ENCODE assay signal across 1 cellular context in genomic region chr4:188822698-188823097, GRCh38.
TF ChIP-seq lines count a peak whose summit lies in the region.

No MANE protein-coding gene starts in this region.

TF ChIP-seq in HEK293T, 16 proteins besides CTCF, POLR2A, EP300 and RAD21 (continued from another document):
- no peak for TF ChIP-seq ELF4 (IDR thresholded peaks at IDR 0.05)
- no peak for TF ChIP-seq ARNT (IDR thresholded peaks at IDR 0.05)
- TF ChIP-seq LEF1 (IDR thresholded peaks at IDR 0.05; ENCODE audit: borderline replicate concordance), result no peak
- TF ChIP-seq HDGF (IDR thresholded peaks at IDR 0.05; ENCODE audit: borderline replicate concordance), result no peak
